ENCODE assay signal across 8 cellular contexts in the genomic region with DNA sequence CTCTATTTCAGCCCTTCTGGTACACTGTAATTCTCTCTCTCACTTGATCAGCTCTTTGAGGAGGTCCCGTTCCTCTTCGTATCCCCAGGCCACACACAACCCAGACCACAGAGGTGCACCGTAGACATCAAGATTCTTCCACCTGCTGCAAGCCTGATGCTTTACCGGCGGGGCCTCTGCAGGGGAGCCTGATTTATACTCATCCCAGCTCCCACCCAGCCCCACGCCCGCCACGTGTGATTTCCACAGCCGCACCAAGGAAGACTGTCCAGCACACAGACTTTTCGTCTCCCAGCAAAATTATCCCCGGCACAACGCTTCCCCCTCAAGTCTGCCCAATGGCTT. TPM values are rescaled to one million over a fixed set of nuclear protein-coding genes. Genes with fewer than 3 reads are reported as not detected.
A peak's percentile ranks its signal among the peaks of the same experiment; 100 is the strongest.
DNase-seq lines count a peak whose midpoint lies in the region; ATAC-seq, FAIRE-seq and TF ChIP-seq lines count a peak whose summit lies in the region.

No MANE protein-coding gene starts in this region.

- no peaks in the 10 kb centered on the region for H3K36me3 Mint-ChIP-seq in T-helper 17 cell (ENCODE audit: low read depth)

- peak overlapping the region; percentile 86 for H2AFZ ChIP-seq in parathyroid adenoma

- H3K27me3 ChIP-seq in gastroesophageal sphincter: no peaks in the 10 kb centered on the region
- H3K27me3 ChIP-seq in parathyroid adenoma (ENCODE audit: control insufficient read depth, insufficient read depth, low read length): no peaks in the 10 kb centered on the region

- no peak for TF ChIP-seq CTCF in gastroesophageal sphincter (IDR thresholded peaks at IDR 0.05)
- no peak for TF ChIP-seq CTCF in parathyroid adenoma (IDR thresholded peaks at IDR 0.05)

- no peak overlapping the region for H3K9ac ChIP-seq in parathyroid adenoma

- H3K4me3 ChIP-seq in gastroesophageal sphincter (peak overlapping the region; percentile 54 to 93), parathyroid adenoma (ENCODE audit: low read depth, low read length) (peak overlapping the region; percentile 63)

- DNase-seq in T-helper 17 cell: no peak
- DNase-seq in H54 (ENCODE audit: insufficient read length, low spot score): no peak
- no peak for DNase-seq in NCI-H2227 treated with DMSO at 0.1 percent for 48 hours (lab: John Stamatoyannopoulos, UW)
- DNase-seq in NCI-H510A treated with DMSO at 0.1 percent for 48 hours (lab: John Stamatoyannopoulos, UW): no peak

- ATAC-seq in GM19025 (IDR thresholded peaks at IDR 0.05; ENCODE audit: low read depth, unreplicated experiment) (peak; percentile 4), HG02885 (IDR thresholded peaks at IDR 0.05; ENCODE audit: poor library complexity, unreplicated experiment) (peak; percentile 23), T-helper 17 cell (peak; percentile 16), gastroesophageal sphincter (peak; percentile 14)

- H3K27me3 Mint-ChIP-seq in T-helper 17 cell: no peaks in the 10 kb centered on the region

- H3K79me2 ChIP-seq in parathyroid adenoma: no peaks in the 10 kb centered on the region

- H3K4me2 ChIP-seq in parathyroid adenoma (ENCODE audit: low read length): peak overlapping the region; percentile 86

- WGBS in gastroesophageal sphincter (ENCODE audit: low coverage in 1 of 2), 2 donors: 0 to 5% methylated on average over 4 to 5 of the region's 12 CpGs

- H3K27ac Mint-ChIP-seq in T-helper 17 cell: peak overlapping the region; percentile 91

- H3K36me3 ChIP-seq in gastroesophageal sphincter: no peaks in the 10 kb centered on the region
- no peaks in the 10 kb centered on the region for H3K36me3 ChIP-seq in parathyroid adenoma (ENCODE audit: control insufficient read depth, insufficient read depth, low read length)

- H3K4me1 ChIP-seq in gastroesophageal sphincter: peaks cover 0 to 28% (median 5%) of the 10 kb centered on the region in 3 donors
- H3K4me1 ChIP-seq in parathyroid adenoma: no peaks in the 10 kb centered on the region

- H3K4me3 Mint-ChIP-seq in T-helper 17 cell: peak overlapping the region; percentile 94

- no peak for TF ChIP-seq EP300 in gastroesophageal sphincter (IDR thresholded peaks at IDR 0.05)

- no peaks in the 10 kb centered on the region for H3K9me3 ChIP-seq in T-helper 17 cell (ENCODE audit: control insufficient read depth, low read length, poor library complexity, severe bottlenecking)
- H3K9me3 ChIP-seq in gastroesophageal sphincter: no peaks in the 10 kb centered on the region
- no peaks in the 10 kb centered on the region for H3K9me3 ChIP-seq in parathyroid adenoma (ENCODE audit: control insufficient read depth, low read length)

- TF ChIP-seq POLR2A in gastroesophageal sphincter (IDR thresholded peaks at IDR 0.05): no peak
- no peak for TF ChIP-seq POLR2A in H54 (IDR thresholded peaks at IDR 0.05; ENCODE audit: low read depth, low read length)

- no peak for FAIRE-seq in H54 (lab: Jason Lieb, UNC)

- H3K27ac ChIP-seq in gastroesophageal sphincter (peak overlapping the region in 3 of 4 donors; percentile 75 to 83 (median 78)), parathyroid adenoma (no peak overlapping the region)

- peaks cover 35% of the 10 kb centered on the region for H3K4me1 Mint-ChIP-seq in T-helper 17 cell

RNA-seq across cellular contexts. Expression of gene SMYD3, which starts 0.7 kb away (rescaled TPM):
- total RNA-seq in T-helper 17 cell (10 to 100 TPM; 28.6 to 31.5 TPM), gastroesophageal sphincter (10 to 100 TPM; 11.6 to 26.9 (median 18.3) TPM)

RNA-seq across cellular contexts. Expression of gene TFB2M, which starts 59.6 kb away (rescaled TPM):
- total RNA-seq in T-helper 17 cell (10 to 100 TPM in 1 of 2 donors, 1 to 10 TPM in 1; 6.7 to 10.2 TPM), gastroesophageal sphincter (10 to 100 TPM in 2 of 4 donors, 1 to 10 TPM in 2; 7.4 to 12.8 (median 10.2) TPM)

RNA-seq across cellular contexts. Expression of gene CNST, which starts 59.8 kb away (rescaled TPM):
- total RNA-seq in T-helper 17 cell (10 to 100 TPM; 70.8 to 94.0 TPM), gastroesophageal sphincter (10 to 100 TPM; 41.6 to 81.9 (median 65.6) TPM)
